In the genomic region with DNA sequence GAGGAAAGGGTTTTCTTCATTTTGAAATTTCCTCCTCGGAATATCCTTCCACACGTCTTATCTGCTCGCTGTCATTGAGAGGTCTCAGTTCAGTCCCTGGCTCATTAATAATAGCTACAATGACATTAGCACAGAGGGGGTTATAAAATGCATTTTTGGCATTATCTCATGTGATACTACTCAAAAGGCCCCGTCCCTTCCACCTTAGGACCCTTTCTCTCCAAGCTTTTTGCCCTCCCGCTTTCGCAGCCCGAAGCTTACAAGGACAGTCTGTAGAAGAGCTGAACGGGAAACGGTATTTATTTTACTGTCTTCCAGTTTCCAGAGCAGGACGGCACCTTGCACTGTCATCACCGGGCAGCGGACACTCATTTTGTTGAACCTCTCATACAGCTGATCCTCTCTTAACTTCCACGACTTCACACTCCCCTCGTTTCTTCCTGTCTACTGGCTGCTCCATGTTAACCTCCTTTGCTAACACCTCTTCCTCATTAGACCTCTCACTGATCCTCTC, we compare ENCODE assay signal across 1 cellular context.
TF ChIP-seq lines count a peak whose summit lies in the region.

No MANE protein-coding gene starts in this region.

TF ChIP-seq in GM12878, 131 proteins besides CTCF, POLR2A, EP300 and RAD21 (continued from another document):
- TF ChIP-seq, protein P1, sequence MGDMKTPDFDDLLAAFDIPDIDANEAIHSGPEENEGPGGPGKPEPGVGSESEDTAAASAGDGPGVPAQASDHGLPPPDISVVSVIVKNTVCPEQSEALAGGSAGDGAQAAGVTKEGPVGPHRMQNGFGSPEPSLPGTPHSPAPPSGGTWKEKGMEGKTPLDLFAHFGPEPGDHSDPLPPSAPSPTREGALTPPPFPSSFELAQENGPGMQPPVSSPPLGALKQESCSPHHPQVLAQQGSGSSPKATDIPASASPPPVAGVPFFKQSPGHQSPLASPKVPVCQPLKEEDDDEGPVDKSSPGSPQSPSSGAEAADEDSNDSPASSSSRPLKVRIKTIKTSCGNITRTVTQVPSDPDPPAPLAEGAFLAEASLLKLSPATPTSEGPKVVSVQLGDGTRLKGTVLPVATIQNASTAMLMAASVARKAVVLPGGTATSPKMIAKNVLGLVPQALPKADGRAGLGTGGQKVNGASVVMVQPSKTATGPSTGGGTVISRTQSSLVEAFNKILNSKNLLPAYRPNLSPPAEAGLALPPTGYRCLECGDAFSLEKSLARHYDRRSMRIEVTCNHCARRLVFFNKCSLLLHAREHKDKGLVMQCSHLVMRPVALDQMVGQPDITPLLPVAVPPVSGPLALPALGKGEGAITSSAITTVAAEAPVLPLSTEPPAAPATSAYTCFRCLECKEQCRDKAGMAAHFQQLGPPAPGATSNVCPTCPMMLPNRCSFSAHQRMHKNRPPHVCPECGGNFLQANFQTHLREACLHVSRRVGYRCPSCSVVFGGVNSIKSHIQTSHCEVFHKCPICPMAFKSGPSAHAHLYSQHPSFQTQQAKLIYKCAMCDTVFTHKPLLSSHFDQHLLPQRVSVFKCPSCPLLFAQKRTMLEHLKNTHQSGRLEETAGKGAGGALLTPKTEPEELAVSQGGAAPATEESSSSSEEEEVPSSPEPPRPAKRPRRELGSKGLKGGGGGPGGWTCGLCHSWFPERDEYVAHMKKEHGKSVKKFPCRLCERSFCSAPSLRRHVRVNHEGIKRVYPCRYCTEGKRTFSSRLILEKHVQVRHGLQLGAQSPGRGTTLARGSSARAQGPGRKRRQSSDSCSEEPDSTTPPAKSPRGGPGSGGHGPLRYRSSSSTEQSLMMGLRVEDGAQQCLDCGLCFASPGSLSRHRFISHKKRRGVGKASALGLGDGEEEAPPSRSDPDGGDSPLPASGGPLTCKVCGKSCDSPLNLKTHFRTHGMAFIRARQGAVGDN (IDR thresholded peaks at IDR 0.05) = no peak
- no peak for TF ChIP-seq CHD4 (IDR thresholded peaks at IDR 0.05)
- TF ChIP-seq POU2F2 (IDR thresholded peaks at IDR 0.05; ENCODE audit: borderline replicate concordance, low read depth, low read length) = no peak
- TF ChIP-seq MTA2 (IDR thresholded peaks at IDR 0.05; ENCODE audit: low read depth) = no peak
